Comparison of ENCODE assay signal across 12 cellular contexts in the genomic region with DNA sequence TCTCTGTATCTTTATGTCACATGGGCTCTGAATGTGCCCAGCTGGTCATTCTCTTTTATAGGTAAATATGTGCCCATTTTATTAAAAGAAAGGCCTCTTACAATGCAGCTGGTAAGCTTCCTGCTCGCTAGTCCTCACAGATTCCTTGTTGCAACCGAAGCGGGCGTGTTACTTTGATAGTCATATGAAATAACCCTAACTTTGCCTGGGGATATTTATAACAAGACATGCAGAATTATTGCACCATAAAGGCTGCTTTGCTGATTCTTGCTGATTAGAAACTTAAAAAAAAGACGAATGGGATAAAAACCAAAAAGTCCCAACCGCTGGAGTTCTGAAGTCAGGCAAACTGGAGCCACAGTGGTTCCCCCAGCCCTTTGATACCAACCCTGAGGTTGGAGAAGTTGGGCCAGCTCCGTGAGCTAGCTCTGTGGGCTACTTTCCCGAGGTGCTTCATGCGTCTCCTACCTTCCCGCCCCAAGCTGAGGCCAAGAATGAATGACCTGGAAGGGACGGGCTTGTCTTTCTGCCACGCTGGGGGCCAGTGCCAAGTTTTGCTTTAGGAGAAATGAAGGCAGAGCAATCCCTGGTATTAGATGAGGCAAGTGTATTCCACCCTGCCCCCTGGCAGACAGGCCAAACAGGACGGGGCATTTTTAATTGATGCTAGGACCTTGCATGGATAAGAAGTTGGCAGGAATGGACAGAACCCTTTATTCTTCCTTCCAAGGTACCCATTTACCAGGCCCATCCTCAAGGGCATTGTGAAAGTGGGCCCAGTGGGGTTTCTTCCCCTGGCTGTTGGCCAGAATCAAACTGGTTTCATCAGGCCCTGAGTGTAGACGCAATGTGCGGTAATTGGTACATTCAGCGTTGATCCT.
"Had no signal": no experiment of that assay in that cellular context is flagged by ENCODE, and none has a peak within 500 bp of the region (broad histone marks: within the 10 kb centered on the region; RNA-seq: fewer than 3 reads in every experiment).

No MANE protein-coding gene starts in this region.

- H3K4me1 ChIP-seq: psoas muscle, sigmoid colon had no signal

- H3K4me3 ChIP-seq: psoas muscle, sigmoid colon had no signal

- DNase-seq: activated CD4-positive, alpha-beta T cell treated with anti-CD3 and anti-CD28 coated beads, Interleukin-2, amount 50 U/mL, for 48 hours; activated effector memory CD4-positive, alpha-beta T cell treated with anti-CD3 and anti-CD28 coated beads, Interleukin-2, amount 50 U/mL, for 16 hours; activated T-cell treated with anti-CD3 and anti-CD28 coated beads, Interleukin-2, amount 50 U/mL, for 4 hours; amygdala; glutamatergic neuron; natural killer cell; occipital lobe; psoas muscle; sigmoid colon; stimulated activated CD4-positive, alpha-beta T cell treated with anti-CD3 and anti-CD28 coated beads, Interleukin-2, amount 100 ng/mL, for 24 hours; stimulated activated naive B cell treated with anti-CD40 and anti-IgM and Interleukin-4, amounts not matched to agents 10 μg/mL and 1 μg/mL and 100 μg/mL, for 72 hours had no signal

- H3K36me3 ChIP-seq: sigmoid colon had no signal

- H3K27me3 ChIP-seq: sigmoid colon had no signal

- H3K9me3 ChIP-seq: psoas muscle, sigmoid colon had no signal

- ATAC-seq: activated naive CD4-positive, alpha-beta T cell treated with anti-CD3 and anti-CD28 coated beads, Interleukin-2, amount 50 U/mL, for 72 hours; activated T-cell treated with anti-CD3 and anti-CD28 coated beads, Interleukin-2, amount 50 U/mL, for 4 hours; natural killer cell; psoas muscle; stimulated activated naive B cell treated with anti-CD40 and anti-IgM and Interleukin-4, amounts not matched to agents 10 μg/mL and 1 μg/mL and 100 μg/mL, for 72 hours had no signal

- H3K27ac ChIP-seq: psoas muscle, sigmoid colon had no signal
